Comparison of ENCODE assay signal across 1 cellular context in genomic region chr17:18182978-18183333, GRCh38.
TF ChIP-seq lines count a peak whose summit lies in the region.

No MANE protein-coding gene starts in this region.

TF ChIP-seq in HepG2, 621 proteins besides CTCF, POLR2A, EP300 and RAD21 (continued from another document and continues in another):
- TF ChIP-seq ZHX1 (CRISPR knock-in tag; IDR thresholded peaks at IDR 0.05; ENCODE audit: low read depth) (no peak), CSRNP2 (CRISPR knock-in tag; conservative IDR thresholded peaks at IDR 0.05; ENCODE audit: low read depth) (no peak), SOX5 (CRISPR knock-in tag; IDR thresholded peaks at IDR 0.05; ENCODE audit: borderline replicate concordance) (no peak), ZNF34 (CRISPR knock-in tag; IDR thresholded peaks at IDR 0.05; ENCODE audit: borderline replicate concordance) (no peak), ZNF468 (CRISPR knock-in tag; IDR thresholded peaks at IDR 0.05) (no peak), RORA (CRISPR knock-in tag; IDR thresholded peaks at IDR 0.05) (no peak), ELF3 (CRISPR knock-in tag; IDR thresholded peaks at IDR 0.05) (no peak; the same call in none of the 2 replicates), RNF219 (CRISPR knock-in tag; IDR thresholded peaks at IDR 0.05) (no peak), SRSF9 (IDR thresholded peaks at IDR 0.05; ENCODE audit: borderline replicate concordance, insufficient read depth, low read depth, low read length, poor library complexity, severe bottlenecking) (no peak), DDIT3 (CRISPR knock-in tag; IDR thresholded peaks at IDR 0.05) (no peak), MNT (IDR thresholded peaks at IDR 0.05) (no peak), ZNF713 (CRISPR knock-in tag; IDR thresholded peaks at IDR 0.05) (no peak), NCOR1 (IDR thresholded peaks at IDR 0.05; ENCODE audit: borderline replicate concordance, low read length) (no peak), ZNF547 (CRISPR knock-in tag; IDR thresholded peaks at IDR 0.05) (no peak), ZBTB1 (CRISPR knock-in tag; IDR thresholded peaks at IDR 0.05; ENCODE audit: borderline replicate concordance) (no peak), POLR2AphosphoS5 (IDR thresholded peaks at IDR 0.05; ENCODE audit: low read depth, low read length) (no peak; the same call in none of the 2 replicates), WIZ (CRISPR knock-in tag; IDR thresholded peaks at IDR 0.05) (0 out of 2 replicates have a peak, but pooled peaks have one; percentile 49), RFXANK (CRISPR knock-in tag; IDR thresholded peaks at IDR 0.05) (no peak), PHB2 (IDR thresholded peaks at IDR 0.05; ENCODE audit: partially characterized antibody) (no peak), SMARCE1 (IDR thresholded peaks at IDR 0.05; ENCODE audit: borderline replicate concordance) (no peak), SRSF1 (optimal IDR thresholded peaks at IDR 0.05; ENCODE audit: low read depth, low read length) (peak; percentile 80), TRAFD1 (CRISPR knock-in tag; IDR thresholded peaks at IDR 0.05; ENCODE audit: borderline replicate concordance) (no peak), NRL (CRISPR knock-in tag; IDR thresholded peaks at IDR 0.05; ENCODE audit: borderline replicate concordance) (0 out of 2 replicates have a peak, but pooled peaks have one; percentile 27), ZFX (CRISPR knock-in tag; IDR thresholded peaks at IDR 0.05; ENCODE audit: low read depth) (peak; percentile 68), KLF15 (CRISPR knock-in tag; IDR thresholded peaks at IDR 0.05; ENCODE audit: borderline replicate concordance) (no peak), ZBTB20 (CRISPR knock-in tag; IDR thresholded peaks at IDR 0.05; ENCODE audit: borderline replicate concordance, low read depth) (peak; percentile 23; the same call in 1 of the 2 replicates), ZNF556 (CRISPR knock-in tag; IDR thresholded peaks at IDR 0.05; ENCODE audit: borderline replicate concordance) (no peak), GABPB1 (CRISPR knock-in tag; IDR thresholded peaks at IDR 0.05) (peak; percentile 61; the same call in 1 of the 2 replicates), ZNF251 (CRISPR knock-in tag; IDR thresholded peaks at IDR 0.05) (no peak), JUND (CRISPR knock-in tag; IDR thresholded peaks at IDR 0.05) (no peak), U2AF1 (optimal IDR thresholded peaks at IDR 0.05; ENCODE audit: low read depth, low read length) (no peak), NFKBIZ (CRISPR knock-in tag; IDR thresholded peaks at IDR 0.05) (no peak), KDM5B (CRISPR knock-in tag; IDR thresholded peaks at IDR 0.05; ENCODE audit: borderline replicate concordance) (0 out of 2 replicates have a peak, but pooled peaks have one; percentile 34), DPF2 (CRISPR knock-in tag; IDR thresholded peaks at IDR 0.05; ENCODE audit: borderline replicate concordance, low read depth) (no peak), ZNF451 (CRISPR knock-in tag; IDR thresholded peaks at IDR 0.05) (no peak; the same call in 1 of the 2 replicates), ATF7 (IDR thresholded peaks at IDR 0.05) (no peak), ATF7 (CRISPR knock-in tag; IDR thresholded peaks at IDR 0.05) (no peak; the same call in 1 of the 2 replicates), FOXM1 (CRISPR knock-in tag; IDR thresholded peaks at IDR 0.05) (no peak), BCL6 (CRISPR knock-in tag; IDR thresholded peaks at IDR 0.05) (no peak), SP5 (CRISPR knock-in tag; IDR thresholded peaks at IDR 0.05; ENCODE audit: borderline replicate concordance, low read depth) (no peak), NCOA1 (CRISPR knock-in tag; IDR thresholded peaks at IDR 0.05) (peak; percentile 50; the same call in 1 of the 2 replicates), AHR (CRISPR knock-in tag; IDR thresholded peaks at IDR 0.05) (no peak), PREB (CRISPR knock-in tag; IDR thresholded peaks at IDR 0.05) (no peak), NKX3-1 (CRISPR knock-in tag; IDR thresholded peaks at IDR 0.05) (peak; percentile 82), SNAI1 (CRISPR knock-in tag; IDR thresholded peaks at IDR 0.05; ENCODE audit: borderline replicate concordance) (peak; percentile 37; the same call in 1 of the 2 replicates), MTA1 (CRISPR knock-in tag; IDR thresholded peaks at IDR 0.05; ENCODE audit: borderline replicate concordance) (peak; percentile 86; the same call in 1 of the 2 replicates), JUNB (CRISPR knock-in tag; IDR thresholded peaks at IDR 0.05; ENCODE audit: borderline replicate concordance) (no peak), ZBTB7A (CRISPR knock-in tag; IDR thresholded peaks at IDR 0.05) (no peak), ZNF329 (CRISPR knock-in tag; IDR thresholded peaks at IDR 0.05; ENCODE audit: low read depth) (peak; percentile 55; the same call in 1 of the 2 replicates), MAZ (IDR thresholded peaks at IDR 0.05; ENCODE audit: borderline replicate concordance, low read depth, low read length) (no peak), MAZ (CRISPR knock-in tag; IDR thresholded peaks at IDR 0.05; ENCODE audit: low read depth) (no peak), BCL3 (CRISPR knock-in tag; IDR thresholded peaks at IDR 0.05) (no peak; the same call in 1 of the 2 replicates), HOMEZ (CRISPR knock-in tag; IDR thresholded peaks at IDR 0.05; ENCODE audit: low read depth) (no peak), FOXP4 (CRISPR knock-in tag; IDR thresholded peaks at IDR 0.05) (no peak; the same call in none of the 2 replicates), KLF9 (CRISPR knock-in tag; IDR thresholded peaks at IDR 0.05; ENCODE audit: low read depth) (peak; percentile 19; the same call in 1 of the 2 replicates)
